In the genomic region with DNA sequence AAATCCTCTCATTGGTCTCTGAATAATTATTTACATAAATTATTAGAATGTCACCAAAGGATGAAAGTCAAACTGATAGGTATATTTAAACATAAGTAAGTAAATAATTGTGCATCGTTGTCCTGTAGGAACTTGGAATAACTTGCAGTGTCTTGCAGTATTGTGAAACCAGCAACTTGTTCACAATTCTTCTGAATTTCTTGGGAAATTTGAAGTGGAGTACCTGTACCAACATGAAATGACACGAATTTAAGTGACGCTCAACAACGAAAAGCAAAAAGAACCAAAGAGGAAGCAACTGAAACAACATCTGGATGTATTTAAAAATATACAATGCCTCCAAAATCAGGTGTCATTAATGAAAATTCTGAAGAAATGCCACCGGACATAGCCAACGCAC, we compare ENCODE assay signal across 36 cellular contexts.
"Had no signal": no experiment of that assay in that cellular context is flagged by ENCODE, and none has a peak within 500 bp of the region (broad histone marks: within the 10 kb centered on the region; RNA-seq: fewer than 3 reads in every experiment).

No MANE protein-coding gene starts in this region.

- DNase-seq: activated CD4-positive, alpha-beta memory T cell treated with anti-CD3 and anti-CD28 coated beads, Interleukin-2, amount 10 ng/mL, durations not matched to agents 7 days and 5 days; activated CD4-positive, alpha-beta T cell treated with anti-CD3 and anti-CD28 coated beads for 1 hour; activated CD4-positive, alpha-beta T cell treated with anti-CD3 and anti-CD28 coated beads for 36 hours; activated CD4-positive, alpha-beta T cell treated with anti-CD3 and anti-CD28 coated beads for 48 hours; activated CD4-positive, alpha-beta T cell treated with anti-CD3 and anti-CD28 coated beads, Interleukin-2, amount 10 ng/mL, durations not matched to agents 7 days and 5 days; activated CD4-positive, alpha-beta T cell treated with anti-CD3 and anti-CD28 coated beads, Interleukin-2, amount 50 U/mL, for 48 hours; activated CD4-positive, CD25-positive, alpha-beta regulatory T cell; activated CD8-positive, alpha-beta memory T cell treated with anti-CD3 and anti-CD28 coated beads for 24 hours; activated CD8-positive, alpha-beta memory T cell treated with anti-CD3 and anti-CD28 coated beads, Interleukin-2, amount 10 ng/mL, durations not matched to agents 7 days and 5 days; activated CD8-positive, alpha-beta memory T cell treated with anti-CD3 and anti-CD28 coated beads, Interleukin-2, amount 50 U/mL, for 48 hours; activated CD8-positive, alpha-beta T cell treated with anti-CD3 and anti-CD28 coated beads, Interleukin-2, amount 10 ng/mL, durations not matched to agents 7 days and 5 days; activated effector memory CD4-positive, alpha-beta T cell treated with Interleukin-2 at 50 U/mL for 16 hours; activated gamma-delta T cell; activated naive CD4-positive, alpha-beta T cell treated with anti-CD3 and anti-CD28 coated beads, Interleukin-2, amount 10 ng/mL, durations not matched to agents 7 days and 5 days; activated naive CD4-positive, alpha-beta T cell treated with Interleukin-2 at 50 U/mL for 16 hours; activated naive CD8-positive, alpha-beta T cell treated with anti-CD3 and anti-CD28 coated beads, Interleukin-2, amount 10 ng/mL, durations not matched to agents 7 days and 5 days; activated naive CD8-positive, alpha-beta T cell treated with anti-CD3 and anti-CD28 coated beads, Interleukin-2, amount 50 U/mL, for 24 hours; activated T-cell treated with anti-CD3 and anti-CD28 coated beads, Interleukin-2, amount 50 U/mL, for 24 hours; activated T-cell treated with anti-CD3 and anti-CD28 coated beads, Interleukin-2, amount 50 U/mL, for 48 hours; amygdala; anterior cingulate cortex; central memory CD4-positive, alpha-beta T cell; T-helper 1 cell; T-helper 2 cell; T-helper 9 cell; WERI-Rb-1 had no signal

- H3K9me3 Mint-ChIP-seq: activated CD4-positive, alpha-beta memory T cell treated with anti-CD3 and anti-CD28 coated beads, Interleukin-2, amount 10 ng/mL, durations not matched to agents 7 days and 5 days; activated CD4-positive, alpha-beta T cell treated with anti-CD3 and anti-CD28 coated beads, Interleukin-2, amount 10 ng/mL, durations not matched to agents 7 days and 5 days; activated naive CD4-positive, alpha-beta T cell treated with anti-CD3 and anti-CD28 coated beads, Interleukin-2, amount 10 ng/mL, durations not matched to agents 7 days and 5 days; activated naive CD4-positive, alpha-beta T cell treated with anti-CD3 and anti-CD28 coated beads, Interleukin-2, amount 50 U/mL, for 24 hours; activated naive CD8-positive, alpha-beta T cell treated with anti-CD3 and anti-CD28 coated beads, Interleukin-2, amount 10 ng/mL, durations not matched to agents 7 days and 5 days; activated naive CD8-positive, alpha-beta T cell treated with anti-CD3 and anti-CD28 coated beads, Interleukin-2, amount 50 U/mL, for 24 hours; activated T-cell treated with anti-CD3 and anti-CD28 coated beads, Interleukin-2, amount 50 U/mL, for 24 hours; activated T-helper 2 cell treated with anti-CD3 and anti-CD28 coated beads, Interferon-gamma antibody, Interleukin-2, Interleukin-4, amounts not matched to agents 10 μg/mL and 5 μg/mL and 100 μg/mL, durations not matched to agents 14 hours and 24 hours and 36 hours; brain; T-helper 1 cell treated with Interleukin-12 subunit alpha and Interleukin-12 subunit beta and Interleukin-4 antibody, amounts not matched to agents 30 μg/mL and 1 μg/mL, for 36 hours; T-helper 2 cell treated with Interferon-gamma antibody and Interleukin-4, amounts not matched to agents 5 μg/mL and 100 μg/mL, for 36 hours; WTC11 had no signal

- H3K27ac Mint-ChIP-seq: activated CD4-positive, alpha-beta memory T cell treated with anti-CD3 and anti-CD28 coated beads, Interleukin-2, amount 10 ng/mL, durations not matched to agents 7 days and 5 days; activated CD4-positive, alpha-beta T cell treated with anti-CD3 and anti-CD28 coated beads for 36 hours; activated CD4-positive, alpha-beta T cell treated with anti-CD3 and anti-CD28 coated beads, Interleukin-2, amount 10 ng/mL, durations not matched to agents 7 days and 5 days; activated CD8-positive, alpha-beta memory T cell treated with anti-CD3 and anti-CD28 coated beads, Interleukin-2, amount 10 ng/mL, durations not matched to agents 7 days and 5 days; activated CD8-positive, alpha-beta T cell treated with anti-CD3 and anti-CD28 coated beads, Interleukin-2, amount 10 ng/mL, durations not matched to agents 7 days and 5 days; activated naive CD4-positive, alpha-beta T cell treated with anti-CD3 and anti-CD28 coated beads, Interleukin-2, amount 10 ng/mL, durations not matched to agents 7 days and 5 days; activated naive CD4-positive, alpha-beta T cell treated with anti-CD3 and anti-CD28 coated beads, Interleukin-2, amount 50 U/mL, for 24 hours; activated naive CD8-positive, alpha-beta T cell; activated naive CD8-positive, alpha-beta T cell treated with anti-CD3 and anti-CD28 coated beads, Interleukin-2, amount 10 ng/mL, durations not matched to agents 7 days and 5 days; activated naive CD8-positive, alpha-beta T cell treated with anti-CD3 and anti-CD28 coated beads, Interleukin-2, amount 50 U/mL, for 24 hours; activated T-cell treated with anti-CD3 and anti-CD28 coated beads, Interleukin-2, amount 50 U/mL, for 24 hours; activated T-helper 2 cell treated with anti-CD3 and anti-CD28 coated beads, Interferon-gamma antibody, Interleukin-2, Interleukin-4, amounts not matched to agents 10 μg/mL and 5 μg/mL and 100 μg/mL, durations not matched to agents 14 hours and 24 hours and 36 hours; brain; T-helper 1 cell treated with Interleukin-12 subunit alpha and Interleukin-12 subunit beta and Interleukin-4 antibody, amounts not matched to agents 30 μg/mL and 1 μg/mL, for 36 hours; T-helper 2 cell treated with Interferon-gamma antibody and Interleukin-4, amounts not matched to agents 5 μg/mL and 100 μg/mL, for 36 hours; WTC11 had no signal

- H3K27ac ChIP-seq: ascending aorta, WERI-Rb-1 had no signal

- H3K4me3 ChIP-seq: ascending aorta had no signal

- H3K36me3 ChIP-seq: ascending aorta, WERI-Rb-1 had no signal

- H3K27me3 Mint-ChIP-seq: activated naive CD4-positive, alpha-beta T cell treated with anti-CD3 and anti-CD28 coated beads, Interleukin-2, amount 50 U/mL, for 24 hours; activated naive CD8-positive, alpha-beta T cell had no signal

- H3K27me3 ChIP-seq: ascending aorta had no signal

- H3K36me3 Mint-ChIP-seq: activated CD8-positive, alpha-beta memory T cell treated with anti-CD3 and anti-CD28 coated beads, Interleukin-2, amount 10 ng/mL, durations not matched to agents 7 days and 5 days; activated naive CD4-positive, alpha-beta T cell treated with anti-CD3 and anti-CD28 coated beads, Interleukin-2, amount 10 ng/mL, durations not matched to agents 7 days and 5 days; activated naive CD4-positive, alpha-beta T cell treated with anti-CD3 and anti-CD28 coated beads, Interleukin-2, amount 50 U/mL, for 24 hours; activated naive CD8-positive, alpha-beta T cell; activated naive CD8-positive, alpha-beta T cell treated with anti-CD3 and anti-CD28 coated beads, Interleukin-2, amount 10 ng/mL, durations not matched to agents 7 days and 5 days; brain; WTC11 had no signal

- H3K4me3 Mint-ChIP-seq: activated CD4-positive, alpha-beta memory T cell treated with anti-CD3 and anti-CD28 coated beads, Interleukin-2, amount 10 ng/mL, durations not matched to agents 7 days and 5 days; activated CD4-positive, alpha-beta T cell treated with anti-CD3 and anti-CD28 coated beads for 36 hours; activated CD4-positive, alpha-beta T cell treated with anti-CD3 and anti-CD28 coated beads, Interleukin-2, amount 10 ng/mL, durations not matched to agents 7 days and 5 days; activated CD8-positive, alpha-beta memory T cell treated with anti-CD3 and anti-CD28 coated beads, Interleukin-2, amount 10 ng/mL, durations not matched to agents 7 days and 5 days; activated CD8-positive, alpha-beta T cell treated with anti-CD3 and anti-CD28 coated beads, Interleukin-2, amount 10 ng/mL, durations not matched to agents 7 days and 5 days; activated naive CD4-positive, alpha-beta T cell treated with anti-CD3 and anti-CD28 coated beads, Interleukin-2, amount 10 ng/mL, durations not matched to agents 7 days and 5 days; activated naive CD4-positive, alpha-beta T cell treated with anti-CD3 and anti-CD28 coated beads, Interleukin-2, amount 50 U/mL, for 24 hours; activated naive CD8-positive, alpha-beta T cell; activated naive CD8-positive, alpha-beta T cell treated with anti-CD3 and anti-CD28 coated beads, Interleukin-2, amount 10 ng/mL, durations not matched to agents 7 days and 5 days; activated naive CD8-positive, alpha-beta T cell treated with anti-CD3 and anti-CD28 coated beads, Interleukin-2, amount 50 U/mL, for 24 hours; activated T-cell treated with anti-CD3 and anti-CD28 coated beads, Interleukin-2, amount 50 U/mL, for 24 hours; brain; T-helper 1 cell treated with Interleukin-12 subunit alpha and Interleukin-12 subunit beta and Interleukin-4 antibody, amounts not matched to agents 30 μg/mL and 1 μg/mL, for 36 hours; T-helper 2 cell treated with Interferon-gamma antibody and Interleukin-4, amounts not matched to agents 5 μg/mL and 100 μg/mL, for 36 hours; WTC11 had no signal

- ATAC-seq: activated CD4-positive, alpha-beta T cell treated with anti-CD3 and anti-CD28 coated beads for 36 hours; activated CD4-positive, CD25-positive, alpha-beta regulatory T cell treated with anti-CD3 and anti-CD28 coated beads, Interleukin-2, amount 50 U/mL, for 24 hours; activated CD8-positive, alpha-beta memory T cell treated with anti-CD3 and anti-CD28 coated beads, Interleukin-2, amount 10 ng/mL, durations not matched to agents 7 days and 5 days; activated CD8-positive, alpha-beta T cell treated with anti-CD3 and anti-CD28 coated beads, Interleukin-2, amount 10 ng/mL, durations not matched to agents 7 days and 5 days; activated naive CD8-positive, alpha-beta T cell treated with anti-CD3 and anti-CD28 coated beads, Interleukin-2, amount 50 U/mL, for 24 hours; WTC11 had no signal

- H3K9me3 ChIP-seq: ascending aorta had no signal

- FAIRE-seq: TTC549 had no signal

- H3K4me1 Mint-ChIP-seq: activated CD4-positive, alpha-beta memory T cell treated with anti-CD3 and anti-CD28 coated beads, Interleukin-2, amount 10 ng/mL, durations not matched to agents 7 days and 5 days; activated CD4-positive, alpha-beta T cell treated with anti-CD3 and anti-CD28 coated beads for 36 hours; activated CD4-positive, alpha-beta T cell treated with anti-CD3 and anti-CD28 coated beads, Interleukin-2, amount 10 ng/mL, durations not matched to agents 7 days and 5 days; activated CD8-positive, alpha-beta memory T cell treated with anti-CD3 and anti-CD28 coated beads, Interleukin-2, amount 10 ng/mL, durations not matched to agents 7 days and 5 days; activated naive CD4-positive, alpha-beta T cell treated with anti-CD3 and anti-CD28 coated beads, Interleukin-2, amount 10 ng/mL, durations not matched to agents 7 days and 5 days; activated naive CD4-positive, alpha-beta T cell treated with anti-CD3 and anti-CD28 coated beads, Interleukin-2, amount 50 U/mL, for 24 hours; activated naive CD8-positive, alpha-beta T cell treated with anti-CD3 and anti-CD28 coated beads, Interleukin-2, amount 10 ng/mL, durations not matched to agents 7 days and 5 days; activated naive CD8-positive, alpha-beta T cell treated with anti-CD3 and anti-CD28 coated beads, Interleukin-2, amount 50 U/mL, for 24 hours had no signal
